In the genomic region with DNA sequence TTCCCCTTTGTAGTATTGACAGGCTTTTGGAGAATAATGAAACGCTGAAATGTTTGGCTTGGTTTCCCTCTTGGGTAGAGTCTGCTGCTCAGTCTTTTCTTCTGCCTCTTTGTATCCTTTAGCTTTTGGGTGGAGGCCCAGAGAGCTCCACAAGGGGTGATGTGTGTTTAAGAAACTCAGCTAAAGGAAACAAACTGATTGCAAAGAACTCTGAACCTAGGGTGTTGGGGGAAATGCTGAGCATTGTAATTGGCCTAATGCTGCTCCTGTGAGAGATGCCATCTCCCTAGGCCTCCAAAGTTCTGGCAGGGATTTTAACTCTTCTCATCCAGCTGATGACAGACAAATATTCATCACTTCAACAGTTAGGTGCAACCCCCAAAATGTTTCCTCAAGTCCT, we compare ENCODE assay signal across 13 cellular contexts. TPM values are rescaled to one million over a fixed set of nuclear protein-coding genes. Genes with fewer than 3 reads are reported as not detected.
DNase-seq lines count a peak whose midpoint lies in the region; ATAC-seq, FAIRE-seq and TF ChIP-seq lines count a peak whose summit lies in the region.
"Had no signal": no experiment of that assay in that cellular context is flagged by ENCODE, and none has a peak within 500 bp of the region (broad histone marks: within the 10 kb centered on the region; RNA-seq: fewer than 3 reads in every experiment).

No MANE protein-coding gene starts in this region.

- H3K4me3 ChIP-seq in IMR-90 (ENCODE audit: insufficient read depth, low read depth, low read length) (no peak overlapping the region; the same call in 1 of the 2 replicates), keratinocyte (ENCODE audit: control insufficient read depth in 2 of 3, extremely low read depth in 1 of 3, insufficient read depth in 2 of 3, low read depth in 1 of 3, low read length in 3 of 3) (no peak overlapping the region), thyroid gland (replicated peaks in 1 of 3) (no peak overlapping the region)
- H3K4me3 ChIP-seq: gastrocnemius medialis had no signal

- ATAC-seq in IMR-90 (ENCODE audit: low read depth) = peak; percentile 58
- no peak for ATAC-seq in GM18519 (IDR thresholded peaks at IDR 0.05; ENCODE audit: low FRiP score, unreplicated experiment)
- no peak for ATAC-seq in GM21717 (IDR thresholded peaks at IDR 0.05; ENCODE audit: unreplicated experiment)
- ATAC-seq: activated naive CD8-positive, alpha-beta T cell treated with anti-CD3 and anti-CD28 coated beads, Interleukin-2, amount 50 U/mL, for 24 hours; stimulated activated naive B cell treated with anti-CD40 and anti-IgM and Interleukin-4, amounts not matched to agents 10 μg/mL and 1 μg/mL and 100 μg/mL, for 72 hours had no signal

- H3K27ac ChIP-seq in IMR-90 (ENCODE audit: insufficient read depth, low read length) = peak overlapping the region; percentile 93
- H3K27ac ChIP-seq in keratinocyte (ENCODE audit: control insufficient read depth, insufficient read depth, low read length) = peak overlapping the region; percentile 73
- H3K27ac ChIP-seq in thyroid gland = peak overlapping the region; percentile 41 to 73 (median 66)
- H3K27ac ChIP-seq: gastrocnemius medialis had no signal

- POLR2A ChIA-PET in IMR-90 (lab: Charles Lee; ENCODE audit: unreplicated experiment) = interaction anchor here (0.8 to 1.4 kb wide), 3 partner anchors 11 to 137 kb away, joined by 3 to 5 read pairs (median 4); a partner anchor contains a TSS

- H3K79me2 ChIP-seq in keratinocyte (ENCODE audit: control insufficient read depth, insufficient read depth, low read length) = no peaks in the 10 kb centered on the region

- dilution Hi-C loops in IMR-90 (cut with HindIII; ENCODE audit: low sequenced_read_pairs, unreplicated experiment) (no loop called here), keratinocyte (cut with MboI; ENCODE audit: extremely low pct_ligation_motif_present, low sequenced_read_pairs) (no loop called here)

- H3K9ac ChIP-seq in IMR-90 (ENCODE audit: low read depth, low read length) = peak overlapping the region; percentile 59
- H3K9ac ChIP-seq in keratinocyte (ENCODE audit: control insufficient read depth, extremely low read depth, insufficient read depth, low read length) = no peak overlapping the region

- no peak for FAIRE-seq in keratinocyte (lab: Jason Lieb, UNC)

- H3K4me2 ChIP-seq in IMR-90 (ENCODE audit: low read depth, low read length) (peak overlapping the region; percentile 93), keratinocyte (ENCODE audit: control insufficient read depth, extremely low read depth, insufficient read depth, low read depth, low read length) (peak overlapping the region; percentile 62)

- peak overlapping the region; percentile 41 to 88 for H4K8ac ChIP-seq in IMR-90 (ENCODE audit: low read depth in 2 of 2, low read length in 2 of 2)

- peak overlapping the region; percentile 95 for H4K91ac ChIP-seq in IMR-90 (ENCODE audit: insufficient read depth, low read depth, low read length)

- BruUV-seq in IMR-90 (replicated peaks; lab: Mats Ljungman, UMichigan) = no TSS peak

- peak overlapping the region; percentile 92 for H3K14ac ChIP-seq in IMR-90 (replicated peaks; ENCODE audit: low read depth, low read length)

- H3K27me3 ChIP-seq in IMR-90 (ENCODE audit: control insufficient read depth, insufficient read depth, low read length) (no peaks in the 10 kb centered on the region), keratinocyte (ENCODE audit: control insufficient read depth, extremely low read depth, insufficient read depth, low read length) (no peaks in the 10 kb centered on the region), thyroid gland (no peaks in the 10 kb centered on the region)
- H3K27me3 ChIP-seq: gastrocnemius medialis had no signal

- in situ Hi-C loops in IMR-90 (cut with MboI; ENCODE audit: low sequenced_read_pairs) = loop anchor here (25.0 kb wide), 1 partner anchor 614 kb away; no protein-coding TSS in a partner anchor

- TF ChIP-seq POLR2A in IMR-90 (IDR thresholded peaks at IDR 0.05; ENCODE audit: low read depth, low read length) = no peak
- no peak for TF ChIP-seq POLR2A in thyroid gland (IDR thresholded peaks at IDR 0.05)

- H3K9me3 ChIP-seq in IMR-90 (ENCODE audit: control insufficient read depth, insufficient read depth, low read length) = no peaks in the 10 kb centered on the region
- H3K9me3 ChIP-seq in keratinocyte (ENCODE audit: control insufficient read depth, low read depth, low read length) = no peaks in the 10 kb centered on the region
- no peaks in the 10 kb centered on the region for H3K9me3 ChIP-seq in thyroid gland
- H3K9me3 ChIP-seq: gastrocnemius medialis had no signal

- H3K36me3 ChIP-seq in IMR-90 (ENCODE audit: control insufficient read depth, insufficient read depth, low read length) (no peaks in the 10 kb centered on the region), keratinocyte (ENCODE audit: control insufficient read depth in 2 of 2, extremely low read depth in 1 of 2, insufficient read depth in 2 of 2, low read length in 2 of 2) (no peaks in the 10 kb centered on the region), thyroid gland (no peaks in the 10 kb centered on the region)
- H3K36me3 ChIP-seq: gastrocnemius medialis had no signal

- CTCF ChIA-PET in IMR-90 (lab: Yijun Ruan, JAX) = interaction anchor here (0.6 to 2.5 kb wide), 7 partner anchors 10 to 30 kb away, joined by 3 to 8 read pairs (median 4); no protein-coding TSS in a partner anchor

- H2BK15ac ChIP-seq in IMR-90 (ENCODE audit: low read depth, low read length) = peak overlapping the region; percentile 86; the same call in 2 of the 3 replicates

- H4K20me1 ChIP-seq in IMR-90 (ENCODE audit: insufficient read depth, low read length) (peaks cover 3% of the 10 kb centered on the region; the same call in 1 of the 2 replicates), keratinocyte (ENCODE audit: control insufficient read depth, extremely low read depth, insufficient read depth, low read length) (peaks cover 3% of the 10 kb centered on the region)

- no CpG with 5 or more reads among the region's 1 CpG for WGBS in IMR-90 (ENCODE audit: extremely low coverage in 2 of 2, insufficient read length in 1 of 2), 2 experiments
- 16 to 18% methylated on average over 1 of the region's 1 CpG for WGBS in thyroid gland, 2 donors

- 0 out of 2 replicates have a peak, but pooled peaks have one; percentile 15 for TF ChIP-seq RAD21 in IMR-90 (IDR thresholded peaks at IDR 0.05; ENCODE audit: low read length)

- peak overlapping the region; percentile 95 for H3K18ac ChIP-seq in IMR-90 (ENCODE audit: low read depth, low read length)

- H2BK20ac ChIP-seq in IMR-90 (ENCODE audit: low read depth, low read length) = peak overlapping the region; percentile 95

- H2AK5ac ChIP-seq in IMR-90 (ENCODE audit: low read depth, low read length) = peak overlapping the region; percentile 57

- H3K9me1 ChIP-seq in IMR-90 (ENCODE audit: insufficient read depth, low read length) (peaks cover 26% of the 10 kb centered on the region), keratinocyte (ENCODE audit: control insufficient read depth, extremely low read depth, insufficient read depth, low read length) (peaks cover 4% of the 10 kb centered on the region)

- DNase-seq in IMR-90 (peak; percentile 88), cerebellar cortex (ENCODE audit: low spot score) (peak; percentile 22), keratinocyte (ENCODE audit: low read depth, low spot score) (no peak), thyroid gland (peak; percentile 61 to 73), NCI-H524 (lab: John Stamatoyannopoulos, UW) (no peak)
- no peak for DNase-seq in stimulated activated naive CD4-positive, alpha-beta T cell treated with Interleukin-2 at 50 U/mL for 16 hours (lab: John Stamatoyannopoulos, UW)
- DNase-seq: activated CD4-positive, alpha-beta T cell treated with anti-CD3 and anti-CD28 coated beads, Interleukin-2, amount 50 U/mL, for 48 hours; activated naive CD8-positive, alpha-beta T cell treated with anti-CD3 and anti-CD28 coated beads, Interleukin-2, amount 50 U/mL, for 24 hours; DND-41; stimulated activated naive B cell treated with anti-CD40 and anti-IgM and Interleukin-4, amounts not matched to agents 10 μg/mL and 1 μg/mL and 100 μg/mL, for 72 hours had no signal

- H3K79me1 ChIP-seq in IMR-90 (ENCODE audit: low read depth in 1 of 2, low read length in 2 of 2) = peaks cover 8 to 41% of the 10 kb centered on the region in 2 experiments; a peak in 3 of 4 replicates

- H3K56ac ChIP-seq in IMR-90 (ENCODE audit: extremely low read depth, insufficient read depth, low read length) = peak overlapping the region; percentile 98

- H2BK5ac ChIP-seq in IMR-90 (ENCODE audit: low read depth, low read length, poor library complexity, severe bottlenecking) = peak overlapping the region; percentile 95

- H3K23ac ChIP-seq in IMR-90 (ENCODE audit: low read depth, low read length) = peak overlapping the region; percentile 99

- H3K4ac ChIP-seq in IMR-90 (ENCODE audit: low read depth, low read length) = peak overlapping the region; percentile 96

- TF ChIP-seq CTCF in IMR-90 (conservative IDR thresholded peaks at IDR 0.05; ENCODE audit: low read depth, low read length) = peak; percentile 21; the same call in 1 of the 2 replicates
- TF ChIP-seq CTCF in keratinocyte (optimal IDR thresholded peaks at IDR 0.05 in 1 of 3, IDR thresholded peaks at IDR 0.05 in 1 of 3, conservative IDR thresholded peaks at IDR 0.05 in 1 of 3; ENCODE audit: extremely low read depth in 1 of 3, insufficient read depth in 2 of 3, low read length in 3 of 3) = no peak
- TF ChIP-seq CTCF in thyroid gland (IDR thresholded peaks at IDR 0.05) = peak in 1 of 6 experiments; percentile 19

- H2AFZ ChIP-seq in IMR-90 (replicated peaks; ENCODE audit: low read length, poor library complexity) (peak overlapping the region; percentile 41), keratinocyte (ENCODE audit: control insufficient read depth, low read length) (no peak overlapping the region)

- intact Hi-C loops in IMR-90 (cut with micrococcal nuclease) (loop anchor here (1.0 to 5.0 kb wide), 2 partner anchors 29 to 119 kb away; no protein-coding TSS in a partner anchor), thyroid gland (cut with DNase I) (no loop called here)

- H2BK120ac ChIP-seq in IMR-90 (ENCODE audit: low read depth, low read length) = peak overlapping the region; percentile 95

- peak overlapping the region; percentile 94 for H4K5ac ChIP-seq in IMR-90 (ENCODE audit: low read depth, low read length)

- H3K4me1 ChIP-seq in IMR-90 (ENCODE audit: control insufficient read depth, insufficient read depth, low read length) = peaks cover 35% of the 10 kb centered on the region
- peaks cover 66% of the 10 kb centered on the region for H3K4me1 ChIP-seq in keratinocyte (ENCODE audit: control insufficient read depth, extremely low read depth, insufficient read depth, low read length)
- H3K4me1 ChIP-seq in thyroid gland = peaks cover 33 to 41% of the 10 kb centered on the region in 2 donors

- H2AK9ac ChIP-seq in IMR-90 (replicated peaks; ENCODE audit: low read depth, low read length, poor library complexity) = peak overlapping the region; percentile 50

RNA-seq across cellular contexts. Expression of a gene that starts 30.7 kb away (rescaled TPM):
- total RNA-seq in IMR-90 (2012; rRNA removed) (10.8 TPM in 2 replicates), thyroid gland (10 to 100 TPM; 11.8 to 20.1 (median 14.5) TPM)
- polyA plus RNA-seq in IMR-90 (2012; rRNA removed) (12.7 and 14.1 TPM in 2 replicates), keratinocyte (8.6 to 10.8 TPM (median 9.9 TPM) in 3 replicates)
- 4.5 and 6.0 TPM in 2 replicates for polyA plus RNA-seq in IMR-90 (2012; cell fraction: cytosol; rRNA removed)
- polyA plus RNA-seq in IMR-90 (2012; cell fraction: nucleus; rRNA removed; ENCODE audit: low replicate concordance) = 31.9 and 56.3 TPM in 2 replicates
- polyA plus RNA-seq in keratinocyte (2011; ENCODE audit: low read depth) = 4.0 TPM
- polyA plus RNA-seq in keratinocyte (2011; cell fraction: cytosol; rRNA removed) = 3.8 and 5.9 TPM in 2 replicates
- polyA plus RNA-seq in keratinocyte (2011; cell fraction: nucleus; rRNA removed) = 22.8 TPM in 2 replicates
- polyA plus RNA-seq in keratinocyte (2012; ENCODE audit: low replicate concordance) = 5.3 and 8.5 TPM in 2 replicates
- 13.6 to 25.3 TPM (median 22.6 TPM) in 3 replicates for polyA minus RNA-seq in keratinocyte
- 8.1 TPM for polyA minus RNA-seq in keratinocyte (2011; cell fraction: cytosol; rRNA and poly(A)+ RNA removed)
- polyA minus RNA-seq in keratinocyte (2011; cell fraction: nucleus; rRNA and poly(A)+ RNA removed) = 22.2 and 34.2 TPM in 2 replicates

Comparison
In these comparisons a context has a peak if more than half of its experiments do, and no peak if none do; other contexts are left out.
1. DNase-seq: peak in IMR-90 (single experiment), cerebellar cortex (single experiment) and thyroid gland (2 of 2); none in keratinocyte (single experiment), stimulated activated naive CD4-positive, alpha-beta T cell treated with Interleukin-2 at 50 U/mL for 16 hours (single experiment) and NCI-H524 (0 of 2).
2. Peak in every context shown above with its lines, with median percentiles within 50 percentile points of each other: H3K27ac ChIP-seq.